Comparison of ENCODE assay signal across 29 cellular contexts in genomic region chr13:31594056-31594455, GRCh38.
"Had no signal": no experiment of that assay in that cellular context is flagged by ENCODE, and none has a peak within 500 bp of the region (broad histone marks: within the 10 kb centered on the region; RNA-seq: fewer than 3 reads in every experiment).

No MANE protein-coding gene starts in this region.

- H3K27ac Mint-ChIP-seq: activated CD4-positive, alpha-beta memory T cell treated with anti-CD3 and anti-CD28 coated beads for 36 hours; activated CD4-positive, alpha-beta T cell treated with anti-CD3 and anti-CD28 coated beads for 36 hours; activated CD4-positive, alpha-beta T cell treated with anti-CD3 and anti-CD28 coated beads, Interleukin-2, amount 10 ng/mL, durations not matched to agents 24 days and 14 days; activated CD8-positive, alpha-beta memory T cell treated with anti-CD3 and anti-CD28 coated beads, Interleukin-2, amount 10 ng/mL, durations not matched to agents 7 days and 5 days; activated CD8-positive, alpha-beta T cell treated with anti-CD3 and anti-CD28 coated beads, Interleukin-2, amount 10 ng/mL, durations not matched to agents 7 days and 5 days; activated naive CD4-positive, alpha-beta T cell treated with anti-CD3 and anti-CD28 coated beads for 36 hours; activated naive CD4-positive, alpha-beta T cell treated with anti-CD3 and anti-CD28 coated beads, Interleukin-2, amount 50 U/mL, for 24 hours; activated naive CD8-positive, alpha-beta T cell treated with anti-CD3 and anti-CD28 coated beads for 36 hours; activated naive CD8-positive, alpha-beta T cell treated with anti-CD3 and anti-CD28 coated beads, Interleukin-2, amount 50 U/mL, for 24 hours; activated T-helper 1 cell treated with anti-CD3 and anti-CD28 coated beads, Interleukin-12 subunit alpha, Interleukin-12 subunit beta, Interleukin-2, Interleukin-4 antibody, amounts not matched to agents 30 ng/mL and 10 ng/mL and 1 ng/mL, durations not matched to agents 14 hours and 24 hours and 36 hours; activated T-helper 2 cell treated with anti-CD3 and anti-CD28 coated beads, Interferon-gamma antibody, Interleukin-2, Interleukin-4, amounts not matched to agents 10 μg/mL and 5 μg/mL and 100 μg/mL, durations not matched to agents 14 hours and 24 hours and 36 hours; endodermal cell had no signal

- H3K4me1 Mint-ChIP-seq: activated CD4-positive, alpha-beta T cell treated with anti-CD3 and anti-CD28 coated beads for 36 hours; activated CD4-positive, alpha-beta T cell treated with anti-CD3 and anti-CD28 coated beads, Interleukin-2, amount 10 ng/mL, durations not matched to agents 24 days and 14 days; activated CD8-positive, alpha-beta memory T cell treated with anti-CD3 and anti-CD28 coated beads, Interleukin-2, amount 10 ng/mL, durations not matched to agents 7 days and 5 days; activated naive CD4-positive, alpha-beta T cell treated with anti-CD3 and anti-CD28 coated beads, Interleukin-2, amount 50 U/mL, for 24 hours; activated naive CD8-positive, alpha-beta T cell treated with anti-CD3 and anti-CD28 coated beads for 36 hours; activated naive CD8-positive, alpha-beta T cell treated with anti-CD3 and anti-CD28 coated beads, Interleukin-2, amount 50 U/mL, for 24 hours had no signal

- H3K9me3 ChIP-seq: adrenal gland, body of pancreas, gastrocnemius medialis had no signal

- ATAC-seq: activated CD4-positive, alpha-beta T cell treated with anti-CD3 and anti-CD28 coated beads for 36 hours; activated CD8-positive, alpha-beta memory T cell treated with anti-CD3 and anti-CD28 coated beads, Interleukin-2, amount 10 ng/mL, durations not matched to agents 7 days and 5 days; activated CD8-positive, alpha-beta T cell treated with anti-CD3 and anti-CD28 coated beads, Interleukin-2, amount 10 ng/mL, durations not matched to agents 7 days and 5 days; activated naive CD8-positive, alpha-beta T cell treated with anti-CD3 and anti-CD28 coated beads, Interleukin-2, amount 50 U/mL, for 24 hours; body of pancreas; esophagus mucosa; foreskin keratinocyte; gastrocnemius medialis had no signal

- H3K9me3 Mint-ChIP-seq: activated CD4-positive, alpha-beta memory T cell treated with anti-CD3 and anti-CD28 coated beads for 36 hours; activated CD4-positive, alpha-beta T cell treated with anti-CD3 and anti-CD28 coated beads, Interleukin-2, amount 10 ng/mL, durations not matched to agents 24 days and 14 days; activated naive CD4-positive, alpha-beta T cell treated with anti-CD3 and anti-CD28 coated beads for 36 hours; activated naive CD8-positive, alpha-beta T cell treated with anti-CD3 and anti-CD28 coated beads for 36 hours; activated T-helper 1 cell treated with anti-CD3 and anti-CD28 coated beads, Interleukin-12 subunit alpha, Interleukin-12 subunit beta, Interleukin-2, Interleukin-4 antibody, amounts not matched to agents 30 ng/mL and 10 ng/mL and 1 ng/mL, durations not matched to agents 14 hours and 24 hours and 36 hours; endodermal cell had no signal

- H3K27me3 ChIP-seq: adrenal gland, body of pancreas, foreskin keratinocyte, gastrocnemius medialis had no signal

- DNase-seq: activated CD4-positive, alpha-beta memory T cell treated with anti-CD3 and anti-CD28 coated beads for 36 hours; activated CD4-positive, alpha-beta T cell treated with anti-CD3 and anti-CD28 coated beads for 36 hours; activated CD4-positive, alpha-beta T cell treated with anti-CD3 and anti-CD28 coated beads, Interleukin-2, amount 10 ng/mL, durations not matched to agents 24 days and 14 days; activated CD4-positive, CD25-positive, alpha-beta regulatory T cell; activated CD4-positive, CD25-positive, alpha-beta regulatory T cell treated with anti-CD3 and anti-CD28 coated beads, Interleukin-2, amount 50 U/mL, for 72 hours; activated CD8-positive, alpha-beta memory T cell treated with anti-CD3 and anti-CD28 coated beads, Interleukin-2, amount 10 ng/mL, durations not matched to agents 7 days and 5 days; activated CD8-positive, alpha-beta memory T cell treated with anti-CD3 and anti-CD28 coated beads, Interleukin-2, amount 50 U/mL, for 4 hours; activated CD8-positive, alpha-beta T cell treated with anti-CD3 and anti-CD28 coated beads, Interleukin-2, amount 10 ng/mL, durations not matched to agents 7 days and 5 days; activated effector memory CD4-positive, alpha-beta T cell treated with anti-CD3 and anti-CD28 coated beads, Interleukin-2, amount 50 U/mL, for 16 hours; activated naive CD4-positive, alpha-beta T cell treated with anti-CD3 and anti-CD28 coated beads for 36 hours; activated naive CD8-positive, alpha-beta T cell treated with anti-CD3 and anti-CD28 coated beads for 36 hours; activated naive CD8-positive, alpha-beta T cell treated with anti-CD3 and anti-CD28 coated beads, Interleukin-2, amount 50 U/mL, for 24 hours; activated T-cell treated with anti-CD3 and anti-CD28 coated beads, Interleukin-2, amount 50 U/mL, for 1 hour; activated T-cell treated with anti-CD3 and anti-CD28 coated beads, Interleukin-2, amount 50 U/mL, for 48 hours; adrenal gland; amygdala; aorta; body of pancreas; caudate nucleus; cortex of kidney; effector memory CD4-positive, alpha-beta T cell; endodermal cell; foreskin keratinocyte; gastrocnemius medialis; T-helper 2 cell had no signal

- H3K27ac ChIP-seq: adrenal gland, body of pancreas, foreskin keratinocyte, gastrocnemius medialis had no signal

- H3K4me3 Mint-ChIP-seq: activated CD4-positive, alpha-beta memory T cell treated with anti-CD3 and anti-CD28 coated beads for 36 hours; activated CD4-positive, alpha-beta T cell treated with anti-CD3 and anti-CD28 coated beads for 36 hours; activated CD4-positive, alpha-beta T cell treated with anti-CD3 and anti-CD28 coated beads, Interleukin-2, amount 10 ng/mL, durations not matched to agents 24 days and 14 days; activated CD8-positive, alpha-beta memory T cell treated with anti-CD3 and anti-CD28 coated beads, Interleukin-2, amount 10 ng/mL, durations not matched to agents 7 days and 5 days; activated CD8-positive, alpha-beta T cell treated with anti-CD3 and anti-CD28 coated beads, Interleukin-2, amount 10 ng/mL, durations not matched to agents 7 days and 5 days; activated naive CD4-positive, alpha-beta T cell treated with anti-CD3 and anti-CD28 coated beads for 36 hours; activated naive CD4-positive, alpha-beta T cell treated with anti-CD3 and anti-CD28 coated beads, Interleukin-2, amount 50 U/mL, for 24 hours; activated naive CD8-positive, alpha-beta T cell treated with anti-CD3 and anti-CD28 coated beads for 36 hours; activated naive CD8-positive, alpha-beta T cell treated with anti-CD3 and anti-CD28 coated beads, Interleukin-2, amount 50 U/mL, for 24 hours; activated T-helper 1 cell treated with anti-CD3 and anti-CD28 coated beads, Interleukin-12 subunit alpha, Interleukin-12 subunit beta, Interleukin-2, Interleukin-4 antibody, amounts not matched to agents 30 ng/mL and 10 ng/mL and 1 ng/mL, durations not matched to agents 14 hours and 24 hours and 36 hours; endodermal cell had no signal

- H3K36me3 Mint-ChIP-seq: activated CD4-positive, alpha-beta memory T cell treated with anti-CD3 and anti-CD28 coated beads for 36 hours; activated CD8-positive, alpha-beta memory T cell treated with anti-CD3 and anti-CD28 coated beads, Interleukin-2, amount 10 ng/mL, durations not matched to agents 7 days and 5 days; activated naive CD4-positive, alpha-beta T cell treated with anti-CD3 and anti-CD28 coated beads, Interleukin-2, amount 50 U/mL, for 24 hours; activated naive CD8-positive, alpha-beta T cell treated with anti-CD3 and anti-CD28 coated beads for 36 hours had no signal

- H3K4me3 ChIP-seq: adrenal gland, body of pancreas, gastrocnemius medialis had no signal

- H3K36me3 ChIP-seq: adrenal gland, gastrocnemius medialis had no signal

- H3K27me3 Mint-ChIP-seq: activated CD4-positive, alpha-beta T cell treated with anti-CD3 and anti-CD28 coated beads, Interleukin-2, amount 10 ng/mL, durations not matched to agents 24 days and 14 days; activated CD8-positive, alpha-beta memory T cell treated with anti-CD3 and anti-CD28 coated beads, Interleukin-2, amount 10 ng/mL, durations not matched to agents 7 days and 5 days; activated naive CD8-positive, alpha-beta T cell treated with anti-CD3 and anti-CD28 coated beads, Interleukin-2, amount 50 U/mL, for 24 hours had no signal

- H3K4me1 ChIP-seq: adrenal gland, body of pancreas, foreskin keratinocyte, gastrocnemius medialis had no signal
